20 cellular contexts compared by ENCODE assay signal in genomic region chr5:19488786-19489185, GRCh38.
"Had no signal": no experiment of that assay in that cellular context is flagged by ENCODE, and none has a peak within 500 bp of the region (broad histone marks: within the 10 kb centered on the region; RNA-seq: fewer than 3 reads in every experiment).

No MANE protein-coding gene starts in this region.

- H3K36me3 Mint-ChIP-seq: activated naive CD8-positive, alpha-beta T cell treated with anti-CD3 and anti-CD28 coated beads, Interleukin-2, amount 10 ng/mL, durations not matched to agents 7 days and 5 days; naive thymus-derived CD8-positive, alpha-beta T cell; stimulated activated effector memory CD8-positive, alpha-beta T cell treated with anti-CD3 and anti-CD28 coated beads, Interleukin-12 subunit alpha, Interleukin-12 subunit beta, amount 100 ng/mL, for 72 hours had no signal

- H3K4me3 ChIP-seq: cardiac muscle cell, coronary artery, heart left ventricle, mucosa of descending colon, right atrium auricular region, tibial artery, vagina had no signal

- H3K9me3 ChIP-seq: heart left ventricle, neutrophil, right atrium auricular region, tibial artery, vagina had no signal

- H3K4me1 ChIP-seq: heart left ventricle, right atrium auricular region, tibial artery, vagina had no signal

- H3K4me1 Mint-ChIP-seq: activated naive CD8-positive, alpha-beta T cell treated with anti-CD3 and anti-CD28 coated beads, Interleukin-2, amount 10 ng/mL, durations not matched to agents 7 days and 5 days; naive thymus-derived CD8-positive, alpha-beta T cell; stimulated activated effector memory CD8-positive, alpha-beta T cell treated with anti-CD3 and anti-CD28 coated beads, Interleukin-12 subunit alpha, Interleukin-12 subunit beta, amount 100 ng/mL, for 72 hours had no signal

- H3K27me3 ChIP-seq: cardiac muscle cell, heart left ventricle, neutrophil, right atrium auricular region, tibial artery, vagina had no signal

- DNase-seq: activated CD4-positive, alpha-beta T cell treated with anti-CD3 and anti-CD28 coated beads for 4 hours; activated CD8-positive, alpha-beta memory T cell treated with anti-CD3 and anti-CD28 coated beads, Interleukin-2, amount 50 U/mL, for 4 hours; activated CD8-positive, alpha-beta T cell treated with anti-CD3 and anti-CD28 coated beads for 36 hours; activated naive CD8-positive, alpha-beta T cell treated with anti-CD3 and anti-CD28 coated beads, Interleukin-2, amount 10 ng/mL, durations not matched to agents 7 days and 5 days; activated T-cell treated with anti-CD3 and anti-CD28 coated beads, Interleukin-2, amount 50 U/mL, for 72 hours; anterior cingulate cortex; effector CD8-positive, alpha-beta T cell; foreskin melanocyte; heart left ventricle; left colon; mucosa of descending colon; naive thymus-derived CD8-positive, alpha-beta T cell; tibial artery had no signal

- H3K27me3 Mint-ChIP-seq: activated CD8-positive, alpha-beta T cell treated with anti-CD3 and anti-CD28 coated beads for 36 hours; activated naive CD8-positive, alpha-beta T cell treated with anti-CD3 and anti-CD28 coated beads, Interleukin-2, amount 10 ng/mL, durations not matched to agents 7 days and 5 days; naive thymus-derived CD8-positive, alpha-beta T cell had no signal

- H3K27ac Mint-ChIP-seq: activated CD8-positive, alpha-beta T cell treated with anti-CD3 and anti-CD28 coated beads for 36 hours; activated naive CD8-positive, alpha-beta T cell treated with anti-CD3 and anti-CD28 coated beads, Interleukin-2, amount 10 ng/mL, durations not matched to agents 7 days and 5 days; activated T-cell treated with anti-CD3 and anti-CD28 coated beads, Interleukin-2, amount 50 U/mL, for 72 hours; naive thymus-derived CD8-positive, alpha-beta T cell; stimulated activated effector memory CD8-positive, alpha-beta T cell treated with anti-CD3 and anti-CD28 coated beads, Interleukin-12 subunit alpha, Interleukin-12 subunit beta, amount 100 ng/mL, for 72 hours had no signal

- H3K36me3 ChIP-seq: cardiac muscle cell, heart left ventricle, neutrophil, right atrium auricular region, tibial artery, vagina had no signal

- H3K27ac ChIP-seq: cardiac muscle cell, coronary artery, heart left ventricle, neutrophil, right atrium auricular region, tibial artery, vagina, VCaP had no signal

- H3K4me3 Mint-ChIP-seq: activated CD8-positive, alpha-beta T cell treated with anti-CD3 and anti-CD28 coated beads for 36 hours; activated naive CD8-positive, alpha-beta T cell treated with anti-CD3 and anti-CD28 coated beads, Interleukin-2, amount 10 ng/mL, durations not matched to agents 7 days and 5 days; activated T-cell treated with anti-CD3 and anti-CD28 coated beads, Interleukin-2, amount 50 U/mL, for 72 hours; naive thymus-derived CD8-positive, alpha-beta T cell; stimulated activated effector memory CD8-positive, alpha-beta T cell treated with anti-CD3 and anti-CD28 coated beads, Interleukin-12 subunit alpha, Interleukin-12 subunit beta, amount 100 ng/mL, for 72 hours had no signal
